ENCODE assay signal across 17 cellular contexts in genomic region chr15:46676233-46677206, GRCh38.
"Had no signal": no experiment of that assay in that cellular context is flagged by ENCODE, and none has a peak within 500 bp of the region (broad histone marks: within the 10 kb centered on the region; RNA-seq: fewer than 3 reads in every experiment).

No MANE protein-coding gene starts in this region.

- H3K4me2 ChIP-seq: smooth muscle cell had no signal

- H3K4me1 ChIP-seq: adrenal gland, esophagus muscularis mucosa, gastroesophageal sphincter, heart left ventricle, psoas muscle had no signal

- H3K9me3 ChIP-seq: adrenal gland, esophagus muscularis mucosa, gastroesophageal sphincter, heart left ventricle, psoas muscle had no signal

- FAIRE-seq: astrocyte had no signal

- H3K4me3 ChIP-seq: adrenal gland, esophagus muscularis mucosa, gastroesophageal sphincter, heart left ventricle, psoas muscle, smooth muscle cell had no signal

- H3K27me3 ChIP-seq: adrenal gland, esophagus muscularis mucosa, gastroesophageal sphincter, heart left ventricle had no signal

- DNase-seq: activated CD4-positive, alpha-beta T cell treated with anti-CD3 and anti-CD28 coated beads, Interleukin-2, amount 50 U/mL, for 4 hours; activated effector memory CD4-positive, alpha-beta T cell treated with anti-CD3 and anti-CD28 coated beads, Interleukin-2, amount 50 U/mL, for 16 hours; activated T-cell treated with anti-CD3 and anti-CD28 coated beads, Interleukin-2, amount 50 U/mL, for 72 hours; adrenal gland; effector CD8-positive, alpha-beta T cell; heart left ventricle; left ventricle myocardium superior; naive B cell; psoas muscle; stimulated activated CD4-positive, alpha-beta T cell treated with anti-CD3 and anti-CD28 coated beads, Interleukin-4, amount 100 ng/mL, for 1 hour; T-helper 2 cell had no signal

- ATAC-seq: activated T-cell treated with anti-CD3 and anti-CD28 coated beads, Interleukin-2, amount 50 U/mL, for 72 hours; gastroesophageal sphincter; heart left ventricle; left ventricle myocardium superior; psoas muscle; sciatic nerve; stimulated activated effector memory CD8-positive, alpha-beta T cell treated with anti-CD3 and anti-CD28 coated beads, Interleukin-12 subunit alpha, Interleukin-12 subunit beta, amount 100 ng/mL, for 72 hours had no signal

- H3K36me3 ChIP-seq: adrenal gland, esophagus muscularis mucosa, gastroesophageal sphincter, heart left ventricle had no signal

- H3K27ac ChIP-seq: adrenal gland, esophagus muscularis mucosa, gastroesophageal sphincter, heart left ventricle, psoas muscle had no signal
